Comparison of ENCODE assay signal across 24 cellular contexts in genomic region chr12:131540138-131540623, GRCh38.
A peak's percentile ranks its signal among the peaks of the same experiment; 100 is the strongest.
DNase-seq lines count a peak whose midpoint lies in the region; ATAC-seq, FAIRE-seq and TF ChIP-seq lines count a peak whose summit lies in the region.
"Had no signal": no experiment of that assay in that cellular context is flagged by ENCODE, and none has a peak within 500 bp of the region (broad histone marks: within the 10 kb centered on the region; RNA-seq: fewer than 3 reads in every experiment).

No MANE protein-coding gene starts in this region.

- TF ChIP-seq CTCF in HepG2 (CRISPR knock-in tag; IDR thresholded peaks at IDR 0.05) (no peak), right lobe of liver (IDR thresholded peaks at IDR 0.05) (no peak)

- H3K36me3 ChIP-seq in HepG2 (replicated peaks in 1 of 2; ENCODE audit: control insufficient read depth in 1 of 2, insufficient read depth in 2 of 2, low read length in 2 of 2), result no peaks in the 10 kb centered on the region
- no peaks in the 10 kb centered on the region for H3K36me3 ChIP-seq in right lobe of liver
- H3K36me3 ChIP-seq: BLaER1, HAP-1 had no signal

- intact Hi-C loops in HepG2 (cut with micrococcal nuclease; ENCODE audit: unreplicated experiment), result no loop called here
- intact Hi-C loops in right lobe of liver (cut with DNase I), result no loop called here

- POLR2A ChIA-PET in HepG2 (lab: Yijun Ruan, JAX), result no interaction called here

- no peaks in the 10 kb centered on the region for H3K4me1 ChIP-seq in HepG2 (ENCODE audit: insufficient read depth, low read length)
- H3K4me1 ChIP-seq in right lobe of liver, result no peaks in the 10 kb centered on the region
- H3K4me1 ChIP-seq: BLaER1, Caco-2, HAP-1 had no signal

- no peaks in the 10 kb centered on the region for H3K9me3 ChIP-seq in HepG2 (ENCODE audit: low read length)
- no peaks in the 10 kb centered on the region for H3K9me3 ChIP-seq in right lobe of liver
- H3K9me3 ChIP-seq: Caco-2, HAP-1 had no signal

- H3K9ac ChIP-seq in HepG2 (ENCODE audit: insufficient read depth, low read depth, low read length), result no peak overlapping the region
- H3K9ac ChIP-seq: BLaER1 had no signal

- WGBS in HepG2 (ENCODE audit: low lambda C conversion rate), result 27% methylated on average over 4 of the region's 4 CpGs
- WGBS in right lobe of liver (ENCODE audit: insufficient coverage, low coverage, low lambda C conversion rate, missing lambda C conversion rate), result 82% methylated on average over 4 of the region's 4 CpGs

- BruUV-seq in HepG2 (replicated peaks; lab: Mats Ljungman, UMichigan), result no TSS peak

- H3K27ac ChIP-seq in HepG2 (ENCODE audit: extremely low read length, insufficient read depth, low read length), result no peak overlapping the region
- H3K27ac ChIP-seq in right lobe of liver, result no peak overlapping the region
- H3K27ac ChIP-seq: 22Rv1, BLaER1, C4-2B had no signal

- no peaks in the 10 kb centered on the region for H3K79me2 ChIP-seq in HepG2 (ENCODE audit: insufficient read depth, low read length)

- H3K27me3 ChIP-seq in HepG2 (ENCODE audit: control insufficient read depth in 1 of 2, insufficient read depth in 2 of 2, low read length in 2 of 2) (peaks cover 6 to 23% of the 10 kb centered on the region in 2 experiments; a peak in 2 of 5 replicates), right lobe of liver (no peaks in the 10 kb centered on the region)
- H3K27me3 ChIP-seq: BLaER1 had no signal

- no peak overlapping the region for H3K4me2 ChIP-seq in HepG2 (ENCODE audit: low read depth, low read length)
- H3K4me2 ChIP-seq: BLaER1, GM23338 had no signal

- H3K4me3 ChIP-seq in HepG2 (replicated peaks in 1 of 3; ENCODE audit: insufficient read depth in 1 of 3, low read depth in 2 of 3, low read length in 3 of 3) (no peak overlapping the region), right lobe of liver (no peak overlapping the region)
- H3K4me3 ChIP-seq: BLaER1, GM12878, GM23338, HAP-1 had no signal

- no peak for TF ChIP-seq RAD21 in HepG2 (CRISPR knock-in tag; IDR thresholded peaks at IDR 0.05)

- no peaks in the 10 kb centered on the region for H4K20me1 ChIP-seq in HepG2 (ENCODE audit: insufficient read depth, low read length)
- H4K20me1 ChIP-seq: BLaER1 had no signal

- in situ Hi-C loops in HepG2 (cut with HindIII; ENCODE audit: extremely low pct_ligation_motif_present, low pct_unique_long_range_greater_than_20kb), result no loop called here

- ATAC-seq in HepG2 (no peak), right lobe of liver (no peak), HG02588 (IDR thresholded peaks at IDR 0.05; ENCODE audit: unreplicated experiment) (no peak), GM19035 (IDR thresholded peaks at IDR 0.05; ENCODE audit: unreplicated experiment) (no peak), GM21447 (IDR thresholded peaks at IDR 0.05; ENCODE audit: unreplicated experiment) (no peak)
- ATAC-seq: CD8-positive, alpha-beta T cell; GM12878; GM23338 had no signal

- CTCF ChIA-PET in HepG2 (lab: Yijun Ruan, JAX; ENCODE audit: low intra/inter-chr PET ratio, low total read pairs), result no interaction called here

- H2AFZ ChIP-seq in HepG2 (ENCODE audit: low read length), result no peak overlapping the region
- H2AFZ ChIP-seq: GM23338 had no signal

- no peak for DNase-seq in HepG2 (ENCODE audit: low spot score)
- DNase-seq in right lobe of liver, result no peak
- no peak for DNase-seq in frontal cortex (ENCODE audit: low spot score in 2 of 2)
- no peak for DNase-seq in activated CD4-positive, CD25-positive, alpha-beta regulatory T cell (lab: John Stamatoyannopoulos, UW)
- DNase-seq: Caco-2; CD4-positive, CD25-positive, alpha-beta regulatory T cell; CD8-positive, alpha-beta T cell; DMS153; DMS79; EL; GDM1 had no signal

- FAIRE-seq in HepG2 (lab: Jason Lieb, UNC) (no peak), colon (lab: Jason Lieb, UNC) (peak; percentile 41), frontal cortex (lab: Jason Lieb, UNC) (peak; percentile 55)
- FAIRE-seq: A204.1, GM19239, H54 had no signal

- TF ChIP-seq POLR2A in HepG2 (IDR thresholded peaks at IDR 0.05; ENCODE audit: insufficient read depth in 1 of 2, low read depth in 2 of 2, low read length in 2 of 2), result no peak
- no peak for TF ChIP-seq POLR2A in right lobe of liver (IDR thresholded peaks at IDR 0.05)

- no peak for TF ChIP-seq EP300 in HepG2 (IDR thresholded peaks at IDR 0.05; ENCODE audit: low read depth in 2 of 2, low read length in 2 of 2)
- TF ChIP-seq EP300 in HepG2 (CRISPR knock-in tag; IDR thresholded peaks at IDR 0.05; ENCODE audit: borderline replicate concordance), result no peak

TF ChIP-seq in HepG2, 621 proteins besides CTCF, POLR2A, EP300 and RAD21:
- TF ChIP-seq ZNF616 (CRISPR knock-in tag; IDR thresholded peaks at IDR 0.05; ENCODE audit: low read depth) (no peak), ZSCAN22 (CRISPR knock-in tag; IDR thresholded peaks at IDR 0.05) (no peak), ZNF251 (CRISPR knock-in tag; IDR thresholded peaks at IDR 0.05) (no peak), CREB1 (IDR thresholded peaks at IDR 0.05) (peak; percentile 95), CREB1 (CRISPR knock-in tag; IDR thresholded peaks at IDR 0.05) (no peak)
